ENCODE assay signal across 13 cellular contexts in genomic region chr18:79486356-79487197, GRCh38.
DNase-seq lines count a peak whose midpoint lies in the region; ATAC-seq and TF ChIP-seq lines count a peak whose summit lies in the region.
"Had no signal": no experiment of that assay in that cellular context is flagged by ENCODE, and none has a peak within 500 bp of the region (broad histone marks: within the 10 kb centered on the region; RNA-seq: fewer than 3 reads in every experiment).

No MANE protein-coding gene starts in this region.

- ATAC-seq in natural killer cell treated with Interleukin-12 subunit alpha and Interleukin-12 subunit beta and Interleukin-15 and Interleukin-18, amount 100 ng/mL, for 72 hours, result peak in 1 of 2 donors; percentile 43
- ATAC-seq in natural killer cell, result no peak
- ATAC-seq in Right ventricle myocardium superior (ENCODE audit: poor library complexity), result no peak
- ATAC-seq in HG03045 (IDR thresholded peaks at IDR 0.05; ENCODE audit: unreplicated experiment), result no peak

- no peak overlapping the region for H3K27ac Mint-ChIP-seq in natural killer cell treated with Interleukin-12 subunit alpha and Interleukin-12 subunit beta and Interleukin-15 and Interleukin-18, amount 100 ng/mL, for 72 hours
- H3K27ac Mint-ChIP-seq in natural killer cell (no peak overlapping the region), nephron progenitor cell (no peak overlapping the region)

- intact Hi-C loops in natural killer cell (cut with micrococcal nuclease) (no loop called here), Right ventricle myocardium superior (cut with DNase I) (no loop called here), ovary (cut with DNase I) (loop anchor here in 1 of 4 donors (10.0 kb wide), 1 partner anchor 158 kb away; no protein-coding TSS in a partner anchor)

- no peak overlapping the region for H3K27ac ChIP-seq in ovary
- H3K27ac ChIP-seq: pancreas had no signal

- TF ChIP-seq CTCF in natural killer cell (IDR thresholded peaks at IDR 0.05), result no peak
- TF ChIP-seq CTCF in ovary (IDR thresholded peaks at IDR 0.05), result no peak
- TF ChIP-seq CTCF in nephron progenitor cell (IDR thresholded peaks at IDR 0.05), result no peak

- no peaks in the 10 kb centered on the region for H3K36me3 Mint-ChIP-seq in natural killer cell treated with Interleukin-12 subunit alpha and Interleukin-12 subunit beta and Interleukin-15 and Interleukin-18, amount 100 ng/mL, for 72 hours
- H3K36me3 Mint-ChIP-seq in natural killer cell (no peaks in the 10 kb centered on the region), nephron progenitor cell (ENCODE audit: low read depth) (peaks cover 15% of the 10 kb centered on the region)

- H3K27me3 ChIP-seq in ovary, result no peaks in the 10 kb centered on the region
- H3K27me3 ChIP-seq: MG63, pancreas had no signal

- H3K4me3 Mint-ChIP-seq in natural killer cell treated with Interleukin-12 subunit alpha and Interleukin-12 subunit beta and Interleukin-15 and Interleukin-18, amount 100 ng/mL, for 72 hours, result no peak overlapping the region
- H3K4me3 Mint-ChIP-seq in natural killer cell (no peak overlapping the region), nephron progenitor cell (no peak overlapping the region)

- H3K36me3 ChIP-seq in ovary, result no peaks in the 10 kb centered on the region
- H3K36me3 ChIP-seq: MG63 had no signal

- no peak for TF ChIP-seq POLR2A in ovary (IDR thresholded peaks at IDR 0.05)

- no peaks in the 10 kb centered on the region for H3K9me3 Mint-ChIP-seq in natural killer cell treated with Interleukin-12 subunit alpha and Interleukin-12 subunit beta and Interleukin-15 and Interleukin-18, amount 100 ng/mL, for 72 hours
- H3K9me3 Mint-ChIP-seq in natural killer cell (no peaks in the 10 kb centered on the region), nephron progenitor cell (peaks cover 7% of the 10 kb centered on the region)

- H3K4me1 Mint-ChIP-seq in natural killer cell treated with Interleukin-12 subunit alpha and Interleukin-12 subunit beta and Interleukin-15 and Interleukin-18, amount 100 ng/mL, for 72 hours (ENCODE audit: low read depth in 2 of 2), result peaks cover 0 to 5% of the 10 kb centered on the region in 2 donors
- H3K4me1 Mint-ChIP-seq in natural killer cell (peaks cover 0 to 7% of the 10 kb centered on the region in 2 donors), nephron progenitor cell (peaks cover 32% of the 10 kb centered on the region)

- 87 to 88% (median 87%) methylated on average over 69 of the region's 69 CpGs for WGBS in ovary, 3 donors

- H3K9me3 ChIP-seq in ovary, result no peaks in the 10 kb centered on the region
- H3K9me3 ChIP-seq: MG63, pancreas had no signal

- peak; percentile 58 for DNase-seq in natural killer cell treated with Interleukin-12 subunit alpha and Interleukin-12 subunit beta and Interleukin-15 and Interleukin-18, amount 100 ng/mL, for 72 hours (ENCODE audit: low spot score)
- DNase-seq in natural killer cell, result no peak
- DNase-seq in Right ventricle myocardium superior, result peak; percentile 39
- DNase-seq in ovary, result peak in 3 of 5 donors; percentile 32 to 43 (median 40)
- DNase-seq in nephron progenitor cell, result no peak
- DNase-seq in T-helper 9 cell, result no peak
- DNase-seq in NCI-H1105 (lab: John Stamatoyannopoulos, UW), result no peak
- DNase-seq: DMS 273 treated with DMSO at 0.1 percent for 48 hours, NCI-H82, RPMI8226 had no signal

- no peaks in the 10 kb centered on the region for H3K27me3 Mint-ChIP-seq in natural killer cell treated with Interleukin-12 subunit alpha and Interleukin-12 subunit beta and Interleukin-15 and Interleukin-18, amount 100 ng/mL, for 72 hours
- no peaks in the 10 kb centered on the region for H3K27me3 Mint-ChIP-seq in natural killer cell (ENCODE audit: low read depth in 2 of 2)
- no peaks in the 10 kb centered on the region for H3K27me3 Mint-ChIP-seq in nephron progenitor cell (ENCODE audit: low read depth, poor library complexity)

- TF ChIP-seq EP300 in ovary (IDR thresholded peaks at IDR 0.05), result no peak

- peaks cover 9% of the 10 kb centered on the region for H3K4me1 ChIP-seq in ovary (ENCODE audit: insufficient read depth)
- H3K4me1 ChIP-seq: pancreas had no signal

- H3K4me3 ChIP-seq in ovary, result no peak overlapping the region
- H3K4me3 ChIP-seq: MG63, pancreas had no signal

Comparison
In these comparisons a context has a peak if more than half of its experiments do, and no peak if none do; other contexts are left out.
1. DNase-seq: peak in natural killer cell treated with Interleukin-12 subunit alpha and Interleukin-12 subunit beta and Interleukin-15 and Interleukin-18, amount 100 ng/mL, for 72 hours (single experiment), Right ventricle myocardium superior (single experiment) and ovary (3 of 5); none in natural killer cell (single experiment), nephron progenitor cell (single experiment), T-helper 9 cell (single experiment) and NCI-H1105 (single experiment).